ENCODE assay signal across 8 cellular contexts in the genomic region with DNA sequence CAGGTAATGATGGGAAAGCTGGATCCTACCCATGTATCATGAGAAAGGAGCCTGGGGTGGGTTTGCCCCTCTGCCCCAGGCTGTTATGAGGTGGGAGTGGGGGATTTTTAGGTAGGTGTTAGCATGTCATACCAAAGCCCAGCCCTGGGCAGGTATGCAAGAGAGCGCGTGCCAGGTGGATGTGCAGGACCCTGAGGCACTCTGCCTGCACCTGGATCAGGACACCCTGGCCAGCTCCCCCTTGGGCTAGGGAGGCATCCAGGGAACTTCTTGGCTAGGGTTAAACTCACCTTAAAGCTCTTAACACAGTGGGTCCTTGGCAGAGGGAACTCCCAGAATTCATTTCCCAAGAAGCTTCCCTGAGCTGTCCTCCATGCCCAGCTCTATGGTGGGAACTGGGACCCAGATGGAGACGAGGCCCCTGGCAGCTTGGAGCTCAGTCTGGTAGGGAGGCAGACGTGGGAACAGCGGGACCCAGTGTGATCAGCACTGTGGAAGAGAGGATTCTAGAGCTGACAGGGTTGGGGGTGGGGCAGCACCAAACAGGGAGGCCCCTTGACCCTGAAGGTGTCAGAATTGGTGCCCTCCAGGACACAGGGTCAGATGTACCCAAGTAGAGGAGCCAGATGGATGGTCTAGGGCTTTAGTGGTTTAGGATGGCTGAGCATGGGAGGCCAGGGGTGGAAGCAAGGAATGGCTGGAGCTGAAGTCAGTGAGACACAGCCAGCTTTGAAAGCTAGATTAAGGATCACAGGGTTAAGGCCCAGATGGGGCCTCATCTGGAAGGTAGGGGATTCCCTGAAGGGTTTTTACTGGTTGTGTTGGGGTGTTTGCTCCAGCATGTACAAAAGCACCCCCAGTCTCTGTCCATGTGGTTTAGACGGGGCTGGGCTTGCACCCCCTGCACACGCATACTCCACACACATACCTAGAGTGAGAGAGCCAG. TPM values are rescaled to one million over a fixed set of nuclear protein-coding genes. Genes with fewer than 3 reads are reported as not detected.
DNase-seq lines count a peak whose midpoint lies in the region; ATAC-seq and TF ChIP-seq lines count a peak whose summit lies in the region.
"Had no signal": no experiment of that assay in that cellular context is flagged by ENCODE, and none has a peak within 500 bp of the region (broad histone marks: within the 10 kb centered on the region; RNA-seq: fewer than 3 reads in every experiment).

No MANE protein-coding gene starts in this region.

- 89% methylated on average over 6 of the region's 7 CpGs for WGBS in mammary epithelial cell (ENCODE audit: low coverage, missing lambda C conversion rate)

- H3K4me3 Mint-ChIP-seq in MCF 10A (ENCODE audit: unreplicated experiment) = peak overlapping the region; percentile 19
- H3K4me3 Mint-ChIP-seq in stimulated activated effector memory CD8-positive, alpha-beta T cell treated with anti-CD3 and anti-CD28 coated beads, Interleukin-12 subunit alpha, Interleukin-12 subunit beta, amount 100 ng/mL, for 72 hours = peak overlapping the region; percentile 72

- H3K4me3 ChIP-seq in mammary epithelial cell (replicated peaks in 1 of 3; ENCODE audit: insufficient read depth in 1 of 3, low read depth in 2 of 3, low read length in 3 of 3) = no peak overlapping the region
- H3K4me3 ChIP-seq: skin epidermis had no signal

- H3K9ac ChIP-seq in mammary epithelial cell (ENCODE audit: insufficient read depth, low read length) = no peak overlapping the region

- no peak overlapping the region for H3K4me2 ChIP-seq in mammary epithelial cell (ENCODE audit: insufficient read depth, low read depth, low read length)

- in situ Hi-C loops in mammary epithelial cell (cut with MboI; ENCODE audit: low sequenced_read_pairs in 2 of 2) = no loop called here

- DNase-seq in MCF 10A (ENCODE audit: unreplicated experiment) (no peak), mammary epithelial cell (no peak), head of caudate nucleus (no peak)
- DNase-seq in activated CD8-positive, alpha-beta memory T cell treated with anti-CD3 and anti-CD28 coated beads, Interleukin-2, amount 50 U/mL, for 48 hours = peak; percentile 69
- DNase-seq in stimulated activated effector memory CD8-positive, alpha-beta T cell treated with anti-CD3 and anti-CD28 coated beads, Interleukin-12 subunit alpha, Interleukin-12 subunit beta, amount 100 ng/mL, for 72 hours (ENCODE audit: low spot score in 2 of 2) = no peak
- DNase-seq: C1 segment of cervical spinal cord had no signal

- H3K27ac Mint-ChIP-seq in MCF 10A (ENCODE audit: low read depth, unreplicated experiment) = peak overlapping the region; percentile 37
- H3K27ac Mint-ChIP-seq in stimulated activated effector memory CD8-positive, alpha-beta T cell treated with anti-CD3 and anti-CD28 coated beads, Interleukin-12 subunit alpha, Interleukin-12 subunit beta, amount 100 ng/mL, for 72 hours = peak overlapping the region; percentile 90

- H4K20me1 ChIP-seq in mammary epithelial cell (ENCODE audit: insufficient read depth, low read length) = no peaks in the 10 kb centered on the region

- no peak overlapping the region for H2AFZ ChIP-seq in mammary epithelial cell (ENCODE audit: low read depth, low read length)

- H3K27me3 ChIP-seq in mammary epithelial cell (ENCODE audit: insufficient read depth, low read length) = no peaks in the 10 kb centered on the region

- peaks cover 22% of the 10 kb centered on the region for H3K79me2 ChIP-seq in mammary epithelial cell (ENCODE audit: insufficient read depth, low read length)

- peaks cover 19% of the 10 kb centered on the region for H3K4me1 ChIP-seq in mammary epithelial cell (ENCODE audit: insufficient read depth, low read length)

- POLR2A ChIA-PET in MCF 10A (lab: Yijun Ruan, JAX) = interaction anchor here (5.6 to 17.7 kb wide), 2 partner anchors 11 to 16 kb away, joined by 44 to 217 read pairs; a partner anchor contains a TSS

- no peak for ATAC-seq in stimulated activated effector memory CD8-positive, alpha-beta T cell treated with anti-CD3 and anti-CD28 coated beads, Interleukin-12 subunit alpha, Interleukin-12 subunit beta, amount 100 ng/mL, for 72 hours
- no peak for ATAC-seq in GM19452 (IDR thresholded peaks at IDR 0.05; ENCODE audit: unreplicated experiment)

- H3K36me3 Mint-ChIP-seq in MCF 10A (ENCODE audit: insufficient read depth, unreplicated experiment) = peaks cover 46% of the 10 kb centered on the region
- H3K36me3 Mint-ChIP-seq in stimulated activated effector memory CD8-positive, alpha-beta T cell treated with anti-CD3 and anti-CD28 coated beads, Interleukin-12 subunit alpha, Interleukin-12 subunit beta, amount 100 ng/mL, for 72 hours = peaks cover 77% of the 10 kb centered on the region

- dilution Hi-C loops in mammary epithelial cell (cut with HindIII; ENCODE audit: low sequenced_read_pairs) = loop anchor here (5.0 to 10.0 kb wide), 5 partner anchors 37 to 210 kb away; a partner anchor contains a TSS

- H3K9me3 ChIP-seq in mammary epithelial cell (replicated peaks; ENCODE audit: insufficient read depth, low read length) = no peaks in the 10 kb centered on the region

- intact Hi-C loops in MCF 10A (cut with micrococcal nuclease) = no loop called here
- intact Hi-C loops in mammary epithelial cell (cut with micrococcal nuclease) = no loop called here
- intact Hi-C loops in head of caudate nucleus (cut with DNase I) = no loop called here

- H3K9me3 Mint-ChIP-seq in MCF 10A (ENCODE audit: unreplicated experiment) = no peaks in the 10 kb centered on the region
- no peaks in the 10 kb centered on the region for H3K9me3 Mint-ChIP-seq in stimulated activated effector memory CD8-positive, alpha-beta T cell treated with anti-CD3 and anti-CD28 coated beads, Interleukin-12 subunit alpha, Interleukin-12 subunit beta, amount 100 ng/mL, for 72 hours

- BruUV-seq in MCF 10A (replicated peaks; lab: Mats Ljungman, UMichigan) = no TSS peak
- BruUV-seq in mammary epithelial cell (replicated peaks; lab: Mats Ljungman, UMichigan) = no TSS peak

- CTCF ChIA-PET in MCF 10A (lab: Yijun Ruan, JAX) (interaction anchor here (0.5 to 5.2 kb wide), 6 partner anchors 11 to 155 kb away, joined by 3 to 54 read pairs (median 24); a partner anchor contains a TSS), mammary epithelial cell (lab: Charles Lee; ENCODE audit: low non-redundant PET) (no interaction called here)

- TF ChIP-seq CTCF in MCF 10A (IDR thresholded peaks at IDR 0.05; ENCODE audit: unreplicated experiment) (no peak), mammary epithelial cell (conservative IDR thresholded peaks at IDR 0.05 in 1 of 2, IDR thresholded peaks at IDR 0.05 in 1 of 2; ENCODE audit: extremely low read depth in 1 of 2, insufficient read depth in 1 of 2, low read depth in 1 of 2, low read length in 2 of 2) (no peak)

- no peak overlapping the region for H3K27ac ChIP-seq in mammary epithelial cell (ENCODE audit: insufficient read depth, low read depth, low read length)

- peaks cover 21% of the 10 kb centered on the region for H3K4me1 Mint-ChIP-seq in MCF 10A (ENCODE audit: insufficient read depth, unreplicated experiment)
- peaks cover 66% of the 10 kb centered on the region for H3K4me1 Mint-ChIP-seq in stimulated activated effector memory CD8-positive, alpha-beta T cell treated with anti-CD3 and anti-CD28 coated beads, Interleukin-12 subunit alpha, Interleukin-12 subunit beta, amount 100 ng/mL, for 72 hours

- no peaks in the 10 kb centered on the region for H3K36me3 ChIP-seq in mammary epithelial cell (ENCODE audit: insufficient read depth, low read length)

- H3K27me3 Mint-ChIP-seq in MCF 10A (ENCODE audit: insufficient read depth, unreplicated experiment) = no peaks in the 10 kb centered on the region

RNA-seq across cellular contexts. Expression of a gene that starts 2.2 kb away (rescaled TPM):
- total RNA-seq in MCF 10A (2022) (15.0 and 23.2 TPM in 2 replicates), mammary epithelial cell (10 to 100 TPM; 13.9 to 23.3 TPM)
- polyA plus RNA-seq in mammary epithelial cell = 14.2 TPM
- 1.2 TPM for polyA minus RNA-seq in mammary epithelial cell

RNA-seq across cellular contexts. Expression of a gene that starts 17.9 kb away (rescaled TPM):
- 45.2 and 52.0 TPM in 2 replicates for total RNA-seq in MCF 10A (2022)
- total RNA-seq in mammary epithelial cell = 10 to 100 TPM; 25.8 to 39.1 TPM
- polyA plus RNA-seq in mammary epithelial cell = 28.7 TPM
- 11.4 TPM for polyA minus RNA-seq in mammary epithelial cell

RNA-seq across cellular contexts. Expression of a gene that starts 29.1 kb away (rescaled TPM):
- total RNA-seq in MCF 10A (2022) = 149 and 165 TPM in 2 replicates
- total RNA-seq in mammary epithelial cell = 100 to 1,000 TPM in 1 of 2 donors, 10 to 100 TPM in 1; 80.3 to 107 TPM
- polyA plus RNA-seq in mammary epithelial cell = 35.0 TPM
- 42.0 TPM for polyA minus RNA-seq in mammary epithelial cell

RNA-seq across cellular contexts. Expression of a gene that starts 35.0 kb away (rescaled TPM):
- total RNA-seq in MCF 10A (2022) = 13.6 and 16.5 TPM in 2 replicates
- 1 to 10 TPM; 4.3 to 5.7 TPM for total RNA-seq in mammary epithelial cell
- 5.4 TPM for polyA plus RNA-seq in mammary epithelial cell
- polyA minus RNA-seq in mammary epithelial cell = 0.88 TPM

RNA-seq across cellular contexts. Expression of a gene that starts 43.9 kb away (rescaled TPM):
- total RNA-seq in MCF 10A (2022) (not detected in 2 replicates), mammary epithelial cell (not detected)
- not detected for polyA plus RNA-seq in mammary epithelial cell
- polyA minus RNA-seq in mammary epithelial cell = not detected
